Comparison of ENCODE assay signal across 8 cellular contexts in genomic region chr1:116514708-116515525, GRCh38. TPM values are rescaled to one million over a fixed set of nuclear protein-coding genes. Genes with fewer than 3 reads are reported as not detected.
A peak's percentile ranks its signal among the peaks of the same experiment; 100 is the strongest.
DNase-seq lines count a peak whose midpoint lies in the region; ATAC-seq lines count a peak whose summit lies in the region.

No MANE protein-coding gene starts in this region.

- H3K9ac ChIP-seq in Karpas-422 (ENCODE audit: low read length): no peak overlapping the region

- intact Hi-C loops in posterior vena cava (cut with DNase I): no loop called here

- H3K36me3 ChIP-seq in Karpas-422 (ENCODE audit: insufficient read depth, low read length): no peaks in the 10 kb centered on the region

- peak overlapping the region; percentile 52; the same call in 1 of the 2 replicates for H2AFZ ChIP-seq in Karpas-422 (ENCODE audit: low read length)

- no peaks in the 10 kb centered on the region for H3K9me2 ChIP-seq in Karpas-422 (replicated peaks; ENCODE audit: insufficient read depth, low read length)

- H4K20me1 ChIP-seq in Karpas-422 (ENCODE audit: insufficient read depth, low read depth, low read length): no peaks in the 10 kb centered on the region

- no peaks in the 10 kb centered on the region for H3K79me2 ChIP-seq in Karpas-422 (ENCODE audit: low read length)

- no peaks in the 10 kb centered on the region for H3K27me3 ChIP-seq in Karpas-422 (ENCODE audit: low read length)

- peaks cover 9% of the 10 kb centered on the region for H3K4me1 ChIP-seq in Karpas-422 (ENCODE audit: low read length)

- DNase-seq in GDM1 (lab: John Stamatoyannopoulos, UW) (peak; percentile 86), Karpas-422 (no peak), kidney glomerular epithelial cell (lab: John Stamatoyannopoulos, UW) (peak; percentile 44), NCI-H2029 (lab: John Stamatoyannopoulos, UW) (no peak), NCI-H446 (lab: John Stamatoyannopoulos, UW) (no peak), posterior vena cava (ENCODE audit: low spot score) (no peak)
- peak; percentile 82 for DNase-seq in activated CD8-positive, alpha-beta memory T cell treated with anti-CD3 and anti-CD28 coated beads, Interleukin-2, amount 50 U/mL, for 48 hours

- H3K4me3 ChIP-seq in Karpas-422 (ENCODE audit: low read length): no peak overlapping the region

- peak; percentile 65 for ATAC-seq in GM21526 (IDR thresholded peaks at IDR 0.05; ENCODE audit: low FRiP score, unreplicated experiment)

- H3K9me3 ChIP-seq in Karpas-422 (ENCODE audit: low read length): no peaks in the 10 kb centered on the region

- no peak overlapping the region for H3K27ac ChIP-seq in Karpas-422 (ENCODE audit: low read length)

- peak overlapping the region; percentile 4 for H3K4me2 ChIP-seq in Karpas-422 (ENCODE audit: low read depth, low read length, poor library complexity, severe bottlenecking)

RNA-seq across cellular contexts. Expression of gene CD58, which starts 55.9 kb away (rescaled TPM):
- total RNA-seq in Karpas-422 (2014; rRNA removed; shearing (Covaris generic); ENCODE audit: low replicate concordance): 1.2 and 2.3 TPM in 2 replicates
- total RNA-seq in posterior vena cava: 10 to 100 TPM; 28.3 to 31.6 TPM

Comparison
In these comparisons a context has a peak if more than half of its experiments do, and no peak if none do; other contexts are left out.
1. DNase-seq: peak in GDM1 (single experiment), activated CD8-positive, alpha-beta memory T cell treated with anti-CD3 and anti-CD28 coated beads, Interleukin-2, amount 50 U/mL, for 48 hours (single experiment) and kidney glomerular epithelial cell (single experiment); none in Karpas-422 (single experiment), NCI-H2029 (single experiment), NCI-H446 (0 of 2) and posterior vena cava (single experiment).